Comparison of ENCODE assay signal across 20 cellular contexts in the genomic region with DNA sequence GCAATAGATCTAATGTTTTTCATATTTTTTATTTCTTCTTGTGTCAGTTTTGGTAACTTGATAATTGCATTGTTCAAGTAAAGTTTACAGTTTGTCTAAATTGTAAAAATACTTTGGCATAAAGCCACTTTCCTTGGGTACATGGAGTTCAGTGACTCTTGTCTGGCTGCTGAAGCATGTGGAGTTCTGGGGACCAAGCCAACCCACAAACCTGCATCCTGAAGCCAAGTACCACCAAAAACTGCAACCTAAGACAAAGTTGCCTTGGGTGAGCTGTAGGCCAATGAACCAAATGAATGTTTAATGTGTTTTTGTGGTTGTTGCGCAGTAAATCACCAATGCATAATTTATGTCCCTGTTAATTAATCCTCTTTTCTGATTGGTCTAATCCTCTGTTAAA.
DNase-seq lines count a peak whose midpoint lies in the region; ATAC-seq, FAIRE-seq and TF ChIP-seq lines count a peak whose summit lies in the region.
"Had no signal": no experiment of that assay in that cellular context is flagged by ENCODE, and none has a peak within 500 bp of the region (broad histone marks: within the 10 kb centered on the region; RNA-seq: fewer than 3 reads in every experiment).

No MANE protein-coding gene starts in this region.

- no peaks in the 10 kb centered on the region for H4K20me1 ChIP-seq in HepG2 (ENCODE audit: insufficient read depth, low read length)

- POLR2A ChIA-PET in MCF 10A (lab: Yijun Ruan, JAX) (interaction anchor here (0.5 to 0.7 kb wide), 3 partner anchors 16 to 869 kb away, joined by 3 to 4 read pairs (median 4); no protein-coding TSS in a partner anchor), HepG2 (lab: Yijun Ruan, JAX) (no interaction called here)
- POLR2A ChIA-PET in activated CD4-positive, alpha-beta memory T cell treated with anti-CD3 and anti-CD28 coated beads for 36 hours (lab: Charles Lee), result no interaction called here

- peaks cover 4% of the 10 kb centered on the region for H3K36me3 Mint-ChIP-seq in MCF 10A (ENCODE audit: insufficient read depth, unreplicated experiment)
- no peaks in the 10 kb centered on the region for H3K36me3 Mint-ChIP-seq in activated CD4-positive, alpha-beta memory T cell treated with anti-CD3 and anti-CD28 coated beads for 36 hours

- H3K27me3 ChIP-seq in MG63 (no peaks in the 10 kb centered on the region), HepG2 (ENCODE audit: control insufficient read depth in 1 of 2, insufficient read depth in 2 of 2, low read length in 2 of 2) (no peaks in the 10 kb centered on the region)

- no peak overlapping the region for H2AFZ ChIP-seq in HepG2 (ENCODE audit: low read length)

- H3K9me3 Mint-ChIP-seq in MCF 10A (ENCODE audit: unreplicated experiment), result no peaks in the 10 kb centered on the region
- H3K9me3 Mint-ChIP-seq in activated CD4-positive, alpha-beta memory T cell treated with anti-CD3 and anti-CD28 coated beads for 36 hours, result peaks cover 9% of the 10 kb centered on the region

- H3K27ac Mint-ChIP-seq in MCF 10A (ENCODE audit: low read depth, unreplicated experiment), result peak overlapping the region; percentile 54
- H3K27ac Mint-ChIP-seq in activated CD4-positive, alpha-beta memory T cell treated with anti-CD3 and anti-CD28 coated beads for 36 hours, result no peak overlapping the region
- H3K27ac Mint-ChIP-seq: B cell; CD4-positive, alpha-beta memory T cell; HFFc6 had no signal

- ATAC-seq in HepG2, result no peak
- ATAC-seq: Panc1 had no signal

- H3K36me3 ChIP-seq in MG63, result no peaks in the 10 kb centered on the region
- no peaks in the 10 kb centered on the region for H3K36me3 ChIP-seq in HepG2 (replicated peaks in 1 of 2; ENCODE audit: control insufficient read depth in 1 of 2, insufficient read depth in 2 of 2, low read length in 2 of 2)

- no peak for TF ChIP-seq POLR2A in HepG2 (IDR thresholded peaks at IDR 0.05; ENCODE audit: insufficient read depth in 1 of 2, low read depth in 2 of 2, low read length in 2 of 2)

- no TSS peak for BruUV-seq in MCF 10A (replicated peaks; lab: Mats Ljungman, UMichigan)
- BruUV-seq in HepG2 (replicated peaks; lab: Mats Ljungman, UMichigan), result no TSS peak

- intact Hi-C loops in MCF 10A (cut with micrococcal nuclease), result no loop called here
- intact Hi-C loops in HepG2 (cut with micrococcal nuclease; ENCODE audit: unreplicated experiment), result no loop called here
- intact Hi-C loops in activated CD4-positive, alpha-beta memory T cell treated with anti-CD3 and anti-CD28 coated beads for 36 hours (cut with micrococcal nuclease), result no loop called here

- WGBS in HepG2 (ENCODE audit: low lambda C conversion rate), result 70% methylated on average over 1 of the region's 1 CpG

- no peak overlapping the region for H3K4me2 ChIP-seq in HepG2 (ENCODE audit: low read depth, low read length)
- H3K4me2 ChIP-seq: KMS-11 had no signal

- no peaks in the 10 kb centered on the region for H3K79me2 ChIP-seq in HepG2 (ENCODE audit: insufficient read depth, low read length)

- no peak overlapping the region for H3K4me3 ChIP-seq in MG63
- H3K4me3 ChIP-seq in HepG2 (replicated peaks in 1 of 3; ENCODE audit: insufficient read depth in 1 of 3, low read depth in 2 of 3, low read length in 3 of 3), result no peak overlapping the region

- H3K27me3 Mint-ChIP-seq in MCF 10A (ENCODE audit: insufficient read depth, unreplicated experiment), result no peaks in the 10 kb centered on the region
- H3K27me3 Mint-ChIP-seq in activated CD4-positive, alpha-beta memory T cell treated with anti-CD3 and anti-CD28 coated beads for 36 hours, result no peaks in the 10 kb centered on the region
- H3K27me3 Mint-ChIP-seq: CD4-positive, alpha-beta memory T cell had no signal

- no peak overlapping the region for H3K9ac ChIP-seq in HepG2 (ENCODE audit: insufficient read depth, low read depth, low read length)
- H3K9ac ChIP-seq: KMS-11 had no signal

- H3K4me3 Mint-ChIP-seq in MCF 10A (ENCODE audit: unreplicated experiment), result no peak overlapping the region
- H3K4me3 Mint-ChIP-seq in activated CD4-positive, alpha-beta memory T cell treated with anti-CD3 and anti-CD28 coated beads for 36 hours, result no peak overlapping the region
- H3K4me3 Mint-ChIP-seq: B cell; CD4-positive, alpha-beta memory T cell; HFFc6 had no signal

- peaks cover 35% of the 10 kb centered on the region for H3K4me1 Mint-ChIP-seq in MCF 10A (ENCODE audit: insufficient read depth, unreplicated experiment)
- H3K4me1 Mint-ChIP-seq in activated CD4-positive, alpha-beta memory T cell treated with anti-CD3 and anti-CD28 coated beads for 36 hours (ENCODE audit: low read depth), result no peaks in the 10 kb centered on the region

- CTCF ChIA-PET in MCF 10A (lab: Yijun Ruan, JAX), result no interaction called here
- CTCF ChIA-PET in HepG2 (lab: Yijun Ruan, JAX; ENCODE audit: low intra/inter-chr PET ratio, low total read pairs), result no interaction called here
- CTCF ChIA-PET in activated CD4-positive, alpha-beta memory T cell treated with anti-CD3 and anti-CD28 coated beads for 36 hours (lab: Charles Lee), result no interaction called here

- FAIRE-seq in HepG2 (lab: Jason Lieb, UNC), result no peak
- FAIRE-seq: H1 had no signal

- TF ChIP-seq EP300 in HepG2 (IDR thresholded peaks at IDR 0.05; ENCODE audit: low read depth in 2 of 2, low read length in 2 of 2) (no peak), HepG2 (CRISPR knock-in tag; IDR thresholded peaks at IDR 0.05; ENCODE audit: borderline replicate concordance) (no peak)

- H3K27ac ChIP-seq in HepG2 (ENCODE audit: extremely low read length, insufficient read depth, low read length), result no peak overlapping the region
- H3K27ac ChIP-seq: HL-60, KMS-11 had no signal

- in situ Hi-C loops in HepG2 (cut with HindIII; ENCODE audit: extremely low pct_ligation_motif_present, low pct_unique_long_range_greater_than_20kb), result no loop called here

- H3K9me3 ChIP-seq in MG63, result no peaks in the 10 kb centered on the region
- H3K9me3 ChIP-seq in HepG2 (ENCODE audit: low read length), result no peaks in the 10 kb centered on the region

- no peak for TF ChIP-seq CTCF in MCF 10A (IDR thresholded peaks at IDR 0.05; ENCODE audit: unreplicated experiment)
- no peak for TF ChIP-seq CTCF in HepG2 (CRISPR knock-in tag; IDR thresholded peaks at IDR 0.05)

- no peaks in the 10 kb centered on the region for H3K4me1 ChIP-seq in HepG2 (ENCODE audit: insufficient read depth, low read length)

- DNase-seq in Daoy (ENCODE audit: low read depth), result peak; percentile 65
- peak; percentile 3 for DNase-seq in MG63
- peak; percentile 89 for DNase-seq in MCF 10A (ENCODE audit: unreplicated experiment)
- DNase-seq in renal cortical epithelial cell (ENCODE audit: low read depth), result peak; percentile 42
- no peak for DNase-seq in HepG2 (ENCODE audit: low spot score)
- DNase-seq in HuH-7 (ENCODE audit: low spot score), result no peak
- DNase-seq in activated CD4-positive, alpha-beta memory T cell treated with anti-CD3 and anti-CD28 coated beads for 36 hours, result no peak
- DNase-seq: CD4-positive, alpha-beta memory T cell; DND-41; GF-D8; HFFc6; NCI-H1417 treated with DMSO at 0.1 percent for 48 hours; NCI-H345; NCI-H748 treated with DMSO at 0.1 percent for 48 hours; SHP77 treated with DMSO at 0.1 percent for 48 hours had no signal

- no peak for TF ChIP-seq RAD21 in HepG2 (CRISPR knock-in tag; IDR thresholded peaks at IDR 0.05)

TF ChIP-seq in HepG2, 621 proteins besides CTCF, POLR2A, EP300 and RAD21 (continues in another document):
- TF ChIP-seq, protein P1, sequence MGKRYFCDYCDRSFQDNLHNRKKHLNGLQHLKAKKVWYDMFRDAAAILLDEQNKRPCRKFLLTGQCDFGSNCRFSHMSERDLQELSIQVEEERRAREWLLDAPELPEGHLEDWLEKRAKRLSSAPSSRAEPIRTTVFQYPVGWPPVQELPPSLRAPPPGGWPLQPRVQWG (CRISPR knock-in tag; IDR thresholded peaks at IDR 0.05; ENCODE audit: borderline replicate concordance, low read depth), result no peak
- TF ChIP-seq TBX3 (IDR thresholded peaks at IDR 0.05; ENCODE audit: borderline replicate concordance), result no peak
- TF ChIP-seq ZNF761 (CRISPR knock-in tag; conservative IDR thresholded peaks at IDR 0.05), result no peak
- no peak for TF ChIP-seq ZNF24 (IDR thresholded peaks at IDR 0.05)
- TF ChIP-seq, protein P2, sequence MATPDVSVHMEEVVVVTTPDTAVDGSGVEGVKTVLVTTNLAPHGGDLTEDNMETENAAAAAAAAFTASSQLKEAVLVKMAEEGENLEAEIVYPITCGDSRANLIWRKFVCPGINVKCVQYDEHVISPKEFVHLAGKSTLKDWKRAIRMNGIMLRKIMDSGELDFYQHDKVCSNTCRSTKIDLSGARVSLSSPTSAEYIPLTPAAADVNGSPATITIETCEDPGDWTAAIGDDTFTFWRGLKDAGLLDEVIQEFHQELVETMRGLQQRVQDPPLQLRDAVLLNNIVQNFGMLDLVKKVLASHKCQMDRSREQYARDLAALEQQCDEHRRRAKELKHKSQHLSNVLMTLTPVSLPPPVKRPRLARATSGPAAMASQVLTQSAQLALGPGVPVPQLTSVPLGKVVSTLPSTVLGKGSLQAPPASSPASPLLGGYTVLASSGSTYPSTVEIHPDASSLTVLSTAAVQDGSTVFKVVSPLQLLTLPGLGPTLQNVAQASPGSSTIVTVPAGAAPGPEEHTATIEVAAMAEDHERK (CRISPR knock-in tag; IDR thresholded peaks at IDR 0.05; ENCODE audit: low read depth), result no peak

Comparison
In these comparisons a context has a peak if more than half of its experiments do, and no peak if none do; other contexts are left out.
1. DNase-seq: peak in Daoy (single experiment), MG63 (single experiment), MCF 10A (single experiment) and renal cortical epithelial cell (single experiment); none in HepG2 (single experiment), HuH-7 (single experiment) and activated CD4-positive, alpha-beta memory T cell treated with anti-CD3 and anti-CD28 coated beads for 36 hours (single experiment).